In the genomic region with DNA sequence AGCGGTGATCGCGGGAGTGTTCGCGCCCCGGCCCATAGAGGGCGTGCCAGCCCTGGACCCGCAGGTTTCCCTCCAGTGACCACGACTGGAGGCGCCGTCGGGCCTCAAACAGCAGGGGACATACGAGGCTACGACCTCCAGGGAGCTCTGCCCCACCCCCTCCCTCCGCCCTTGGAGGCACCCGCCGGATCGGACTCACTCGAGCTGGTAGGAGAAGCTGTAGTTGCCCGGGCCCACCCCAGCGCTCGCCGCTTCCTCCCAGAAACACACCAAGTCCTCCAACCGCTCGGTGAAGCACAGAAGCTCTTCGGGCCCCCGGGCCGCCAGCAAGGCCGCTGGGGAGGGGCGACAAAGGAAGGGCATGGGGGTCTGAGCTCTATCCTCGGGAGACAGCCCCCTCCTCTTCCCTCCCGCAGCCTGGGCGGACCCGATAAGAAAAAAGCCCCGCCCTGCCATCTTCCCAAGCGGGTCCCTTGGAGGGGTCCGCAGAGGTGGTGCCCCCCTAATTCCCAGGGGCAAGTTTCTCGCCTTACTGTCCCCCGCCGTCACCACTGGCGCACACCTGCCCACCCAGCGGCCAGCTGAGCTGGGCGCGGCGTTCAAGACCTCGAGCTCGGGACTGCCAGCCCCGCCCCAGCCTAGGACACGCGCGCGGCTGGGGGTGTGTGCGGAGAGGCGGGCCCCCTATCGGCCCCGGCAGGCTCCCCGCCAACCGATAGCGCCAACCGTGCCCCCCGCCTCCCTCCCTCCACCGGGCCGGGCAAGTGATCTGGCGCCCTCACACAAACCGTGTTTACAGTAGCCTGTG, we compare ENCODE assay signal across 9 cellular contexts. TPM values are rescaled to one million over a fixed set of nuclear protein-coding genes. Genes with fewer than 3 reads are reported as not detected.
A peak's percentile ranks its signal among the peaks of the same experiment; 100 is the strongest.
DNase-seq lines count a peak whose midpoint lies in the region; ATAC-seq and TF ChIP-seq lines count a peak whose summit lies in the region.
"Had no signal": no experiment of that assay in that cellular context is flagged by ENCODE, and none has a peak within 500 bp of the region (broad histone marks: within the 10 kb centered on the region; RNA-seq: fewer than 3 reads in every experiment).

No MANE protein-coding gene starts in this region.

- TF ChIP-seq CTCF in brain microvascular endothelial cell (IDR thresholded peaks at IDR 0.05; ENCODE audit: low read depth, low read length, missing control alignments) (peak; percentile 81), kidney epithelial cell (IDR thresholded peaks at IDR 0.05; ENCODE audit: insufficient read depth, low read length, poor library complexity, severe bottlenecking) (peak; percentile 82)

- H3K9ac ChIP-seq in HUES6 (ENCODE audit: low read length) (no peak overlapping the region), SK-N-MC (ENCODE audit: insufficient read length) (peak overlapping the region; percentile 55)

- peaks cover 9 to 11% of the 10 kb centered on the region in 2 donors for H3K27me3 Mint-ChIP-seq in CD4-positive, alpha-beta memory T cell

- peaks cover 18 to 45% (median 30%) of the 10 kb centered on the region in 4 donors for H3K4me1 Mint-ChIP-seq in CD4-positive, alpha-beta memory T cell

- H3K4me3 Mint-ChIP-seq in CD4-positive, alpha-beta memory T cell = peak overlapping the region; percentile 45 to 70 (median 62)

- H3K27ac Mint-ChIP-seq in CD4-positive, alpha-beta memory T cell = peak overlapping the region; percentile 57 to 85 (median 84)

- no peak overlapping the region for H3K4me3 ChIP-seq in CD4-positive, alpha-beta memory T cell (ENCODE audit: low read length in 2 of 2)
- H3K4me3 ChIP-seq in HUES6 (ENCODE audit: low read depth, low read length) (peak overlapping the region; percentile 69), SK-N-MC (peak overlapping the region; percentile 78), brain microvascular endothelial cell (ENCODE audit: low read depth, low read length) (peak overlapping the region; percentile 45), kidney epithelial cell (ENCODE audit: low read depth, low read length) (peak overlapping the region; percentile 36)

- peaks cover 37% of the 10 kb centered on the region for H3K4me1 ChIP-seq in CD4-positive, alpha-beta memory T cell (ENCODE audit: insufficient read depth, low read length)
- 0 out of 2 replicates have a peak, but pooled peaks cover 6% of the 10 kb centered on the region for H3K4me1 ChIP-seq in HUES6 (ENCODE audit: control insufficient read depth, insufficient read depth, low read length)

- in situ Hi-C loops in brain microvascular endothelial cell (cut with HindIII; ENCODE audit: low pct_ligation_motif_present, low sequenced_read_pairs) = no loop called here

- no peaks in the 10 kb centered on the region for H3K9me3 Mint-ChIP-seq in CD4-positive, alpha-beta memory T cell

- intact Hi-C loops in CD4-positive, alpha-beta memory T cell (cut with micrococcal nuclease) = loop anchor here (5.0 kb wide), 1 partner anchor 39 kb away; no protein-coding TSS in a partner anchor

- POLR2A ChIA-PET in CD4-positive, alpha-beta memory T cell (lab: Charles Lee; ENCODE audit: partially characterized antibody) = interaction anchor here (1.1 to 2.2 kb wide), 4 partner anchors 8 to 52 kb away, joined by 3 to 23 read pairs (median 4); a partner anchor contains a TSS

- peaks cover 0 to 6% of the 10 kb centered on the region in 2 donors for H3K36me3 Mint-ChIP-seq in CD4-positive, alpha-beta memory T cell

- ATAC-seq in HG02798 (IDR thresholded peaks at IDR 0.05; ENCODE audit: poor library complexity, unreplicated experiment) (no peak), HG02885 (IDR thresholded peaks at IDR 0.05; ENCODE audit: poor library complexity, unreplicated experiment) (no peak)

- CTCF ChIA-PET in CD4-positive, alpha-beta memory T cell (lab: Charles Lee; ENCODE audit: partially characterized antibody) = interaction anchor here (0.6 to 5.0 kb wide), 18 partner anchors 8 to 1093 kb away, joined by 3 to 49 read pairs (median 4); a partner anchor contains a TSS

- no peaks in the 10 kb centered on the region for H3K27me3 ChIP-seq in CD4-positive, alpha-beta memory T cell (ENCODE audit: insufficient read depth, low read length)
- H3K27me3 ChIP-seq in HUES6 (ENCODE audit: control insufficient read depth, insufficient read depth, low read length) = no peaks in the 10 kb centered on the region
- H3K27me3 ChIP-seq in brain microvascular endothelial cell (replicated peaks) = no peaks in the 10 kb centered on the region
- H3K27me3 ChIP-seq in kidney epithelial cell (ENCODE audit: control insufficient read depth, insufficient read depth, low read length) = peaks cover 12% of the 10 kb centered on the region

- H3K36me3 ChIP-seq in CD4-positive, alpha-beta memory T cell (ENCODE audit: insufficient read depth, low read length) = no peaks in the 10 kb centered on the region
- H3K36me3 ChIP-seq in HUES6 (ENCODE audit: control insufficient read depth, insufficient read depth, low read length) = no peaks in the 10 kb centered on the region
- H3K36me3 ChIP-seq in SK-N-MC (ENCODE audit: insufficient read depth, low read length) = peaks cover 4% of the 10 kb centered on the region; the same call in 1 of the 2 replicates
- H3K36me3 ChIP-seq in brain microvascular endothelial cell (replicated peaks) = no peaks in the 10 kb centered on the region
- no peaks in the 10 kb centered on the region for H3K36me3 ChIP-seq in kidney epithelial cell (ENCODE audit: control insufficient read depth, insufficient read depth, low read length)

- peak in 4 of 5 donors; percentile 17 to 49 (median 26) for DNase-seq in CD4-positive, alpha-beta memory T cell
- no peak for DNase-seq in SK-N-MC (ENCODE audit: low read depth, low spot score)
- no peak for DNase-seq in brain microvascular endothelial cell
- DNase-seq in kidney epithelial cell (ENCODE audit: low read depth) = no peak
- peak; percentile 13 for DNase-seq in stimulated activated CD8-positive, alpha-beta memory T cell treated with anti-CD3 and anti-CD28 coated beads, Interleukin-12 subunit alpha, Interleukin-12 subunit beta, amount 100 ng/mL, for 4 hours (ENCODE audit: low read depth)

- no peak overlapping the region for H3K27ac ChIP-seq in CD4-positive, alpha-beta memory T cell (ENCODE audit: low read depth, low read length)
- H3K27ac ChIP-seq in HUES6 (ENCODE audit: low read depth, low read length) (no peak overlapping the region), SK-N-MC (no peak overlapping the region), brain microvascular endothelial cell (no peak overlapping the region)

- H3K9me3 ChIP-seq in CD4-positive, alpha-beta memory T cell (ENCODE audit: control insufficient read depth in 1 of 2, low read length in 2 of 2) = no peaks in the 10 kb centered on the region
- no peaks in the 10 kb centered on the region for H3K9me3 ChIP-seq in HUES6 (ENCODE audit: control insufficient read depth, insufficient read depth, low read depth, low read length)
- no peaks in the 10 kb centered on the region for H3K9me3 ChIP-seq in SK-N-MC (ENCODE audit: low read depth, low read length)

RNA-seq across cellular contexts. Expression of a gene that starts 1.0 kb away (rescaled TPM):
- total RNA-seq in CD4-positive, alpha-beta memory T cell = 1 to 10 TPM; 8.4 to 8.8 TPM
- polyA plus RNA-seq in CD4-positive, alpha-beta memory T cell = 10 to 100 TPM in 1 of 2 donors, 1 to 10 TPM in 1; 6.3 to 12.1 TPM
- total RNA-seq in kidney epithelial cell = 3.0 and 4.4 TPM in 2 replicates

RNA-seq across cellular contexts. Expression of a gene that starts 8.6 kb away (rescaled TPM):
- total RNA-seq in CD4-positive, alpha-beta memory T cell = 1 to 10 TPM; 4.0 to 4.8 TPM
- 1 to 10 TPM; 6.4 to 6.5 TPM for polyA plus RNA-seq in CD4-positive, alpha-beta memory T cell
- total RNA-seq in kidney epithelial cell = 2.9 and 4.0 TPM in 2 replicates

RNA-seq across cellular contexts. Expression of a gene that starts 27.9 kb away (rescaled TPM):
- 10 to 100 TPM; 10.9 to 12.2 TPM for total RNA-seq in CD4-positive, alpha-beta memory T cell
- 1 to 10 TPM in 1 of 2 donors, under 1 TPM in 1; 0.16 to 1.1 TPM for polyA plus RNA-seq in CD4-positive, alpha-beta memory T cell
- 6.7 and 14.0 TPM in 2 replicates for total RNA-seq in kidney epithelial cell

RNA-seq across cellular contexts. Expression of a gene that starts 36.0 kb away (rescaled TPM):
- not detected for total RNA-seq in CD4-positive, alpha-beta memory T cell
- not detected for polyA plus RNA-seq in CD4-positive, alpha-beta memory T cell
- 10.2 and 18.1 TPM in 2 replicates for total RNA-seq in kidney epithelial cell
- total RNA-seq: HT1080 had no signal

RNA-seq across cellular contexts. Expression of a gene that starts 36.8 kb away (rescaled TPM):
- 10 to 100 TPM; 90.7 to 91.8 TPM for total RNA-seq in CD4-positive, alpha-beta memory T cell
- polyA plus RNA-seq in CD4-positive, alpha-beta memory T cell = 10 to 100 TPM in 1 of 2 donors, 1 to 10 TPM in 1; 9.2 to 16.8 TPM
- 8.2 and 21.6 TPM in 2 replicates for total RNA-seq in kidney epithelial cell
- total RNA-seq: HT1080 had no signal

Comparison
In these comparisons a context has a peak if more than half of its experiments do, and no peak if none do; other contexts are left out.
1. DNase-seq: peak in CD4-positive, alpha-beta memory T cell (4 of 5) and stimulated activated CD8-positive, alpha-beta memory T cell treated with anti-CD3 and anti-CD28 coated beads, Interleukin-12 subunit alpha, Interleukin-12 subunit beta, amount 100 ng/mL, for 4 hours (single experiment); none in SK-N-MC (single experiment), brain microvascular endothelial cell (single experiment) and kidney epithelial cell (single experiment).
2. H3K4me3 ChIP-seq: peak in HUES6 (single experiment), SK-N-MC (single experiment), brain microvascular endothelial cell (single experiment) and kidney epithelial cell (single experiment); none in CD4-positive, alpha-beta memory T cell (0 of 2).